Comparison of ENCODE assay signal across 27 cellular contexts in the genomic region with DNA sequence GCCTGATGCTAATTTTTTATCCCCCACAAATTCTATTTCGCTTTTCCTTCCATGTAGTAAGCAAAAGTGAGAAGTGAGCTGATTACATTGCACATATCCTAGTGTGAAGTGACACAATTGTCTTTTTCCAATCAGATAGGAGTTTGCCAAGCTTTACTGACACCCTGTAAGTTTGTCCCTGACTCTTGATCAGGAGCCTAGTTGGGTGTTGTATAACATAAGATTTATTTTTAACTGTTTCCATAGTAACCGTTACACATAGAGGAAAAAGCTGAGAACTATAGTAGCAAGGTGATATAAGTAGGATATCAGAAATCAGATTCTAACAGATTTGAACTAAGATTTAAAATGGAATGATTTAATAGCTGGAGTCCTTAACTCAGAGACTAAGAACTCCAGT.
"Had no signal": no experiment of that assay in that cellular context is flagged by ENCODE, and none has a peak within 500 bp of the region (broad histone marks: within the 10 kb centered on the region; RNA-seq: fewer than 3 reads in every experiment).

No MANE protein-coding gene starts in this region.

- H3K4me1 ChIP-seq: left lung, right lobe of liver, stomach, suprapubic skin, tibial artery, upper lobe of right lung had no signal

- H3K9me3 ChIP-seq: heart right ventricle, left lung, mucosa of descending colon, ovary, psoas muscle, right atrium auricular region, right lobe of liver, stomach, suprapubic skin, thoracic aorta, tibial artery, upper lobe of right lung had no signal

- H3K27me3 ChIP-seq: heart right ventricle, hepatocyte, left lung, ovary, right atrium auricular region, right lobe of liver, stomach, suprapubic skin, tibial artery, upper lobe of right lung had no signal

- H3K4me3 ChIP-seq: heart right ventricle, hepatocyte, left lung, lung, mucosa of descending colon, ovary, psoas muscle, right atrium auricular region, right lobe of liver, smooth muscle cell, stomach, suprapubic skin, thoracic aorta, tibial artery, upper lobe of right lung had no signal

- FAIRE-seq: keratinocyte, urothelium cell line had no signal

- ATAC-seq: left lung; mucosa of descending colon; naive thymus-derived CD4-positive, alpha-beta T cell; natural killer cell treated with Interleukin-12 subunit alpha and Interleukin-12 subunit beta and Interleukin-15 and Interleukin-18, amount 100 ng/mL, for 72 hours; psoas muscle; right lobe of liver; stimulated activated naive B cell treated with anti-CD40 and anti-IgM and Interleukin-4, amounts not matched to agents 10 μg/mL and 1 μg/mL and 100 μg/mL, for 72 hours; stimulated activated naive CD8-positive, alpha-beta T cell treated with anti-CD3 and anti-CD28 coated beads, Interleukin-15, Interleukin-2, amounts not matched to agents 100 U/mL and 50 U/mL, for 24 hours; upper lobe of right lung had no signal

- H3K27ac ChIP-seq: heart right ventricle, hepatocyte, left lung, ovary, psoas muscle, right lobe of liver, stomach, suprapubic skin, thoracic aorta, tibial artery, upper lobe of right lung had no signal

- H3K36me3 ChIP-seq: ovary, thoracic aorta had no signal

- DNase-seq: heart right ventricle; kidney glomerular epithelial cell; left cardiac atrium; left lung; mesendoderm; mucosa of descending colon; naive thymus-derived CD4-positive, alpha-beta T cell; ovary; psoas muscle; right lobe of liver; stimulated activated CD4-positive, alpha-beta T cell treated with anti-CD3 and anti-CD28 coated beads, Interleukin-1b, Interleukin-23, amount 100 ng/mL, for 48 hours; stimulated activated CD4-positive, alpha-beta T cell treated with anti-CD3 and anti-CD28 coated beads, Interleukin-4, amount 100 ng/mL, for 1 hour; stimulated activated naive B cell treated with anti-CD40 and anti-IgM and Interleukin-4, amounts not matched to agents 10 μg/mL and 1 μg/mL and 100 μg/mL, for 72 hours; stimulated activated naive CD8-positive, alpha-beta T cell treated with anti-CD3 and anti-CD28 coated beads, Interleukin-15, Interleukin-2, amounts not matched to agents 100 U/mL and 50 U/mL, for 24 hours; stomach; tibial artery; trophoblast cell; upper lobe of right lung had no signal
